Comparison of ENCODE assay signal across 9 cellular contexts in genomic region chr11:128492461-128492860, GRCh38.
DNase-seq lines count a peak whose midpoint lies in the region; ATAC-seq and TF ChIP-seq lines count a peak whose summit lies in the region.
"Had no signal": no experiment of that assay in that cellular context is flagged by ENCODE, and none has a peak within 500 bp of the region (broad histone marks: within the 10 kb centered on the region; RNA-seq: fewer than 3 reads in every experiment).

No MANE protein-coding gene starts in this region.

- peaks cover 7 to 66% (median 32%) of the 10 kb centered on the region in 4 donors for H3K4me1 ChIP-seq in transverse colon
- H3K4me1 ChIP-seq in endodermal cell (ENCODE audit: control insufficient read depth, insufficient read depth, low read length) = peaks cover 10% of the 10 kb centered on the region

- peak overlapping the region; percentile 49 to 63 (median 60) for H3K27ac ChIP-seq in transverse colon
- H3K27ac ChIP-seq in endodermal cell (ENCODE audit: low read depth, low read length) = no peak overlapping the region
- H3K27ac ChIP-seq: HL-60 had no signal

- H3K4me1 Mint-ChIP-seq in activated naive CD4-positive, alpha-beta T cell treated with anti-CD3 and anti-CD28 coated beads, Interleukin-2, amount 50 U/mL, for 24 hours = peaks cover 99% of the 10 kb centered on the region
- peaks cover 86% of the 10 kb centered on the region for H3K4me1 Mint-ChIP-seq in activated B cell treated with CpG ODN at 0.5 μM for 24 hours
- peaks cover 95 to 100% of the 10 kb centered on the region in 2 donors for H3K4me1 Mint-ChIP-seq in immature natural killer cell
- peaks cover 28% of the 10 kb centered on the region for H3K4me1 Mint-ChIP-seq in endodermal cell

- no peak for TF ChIP-seq POLR2A in transverse colon (IDR thresholded peaks at IDR 0.05)

- peak overlapping the region; percentile 74 for H3K4me3 Mint-ChIP-seq in activated naive CD4-positive, alpha-beta T cell treated with anti-CD3 and anti-CD28 coated beads, Interleukin-2, amount 50 U/mL, for 24 hours
- H3K4me3 Mint-ChIP-seq in activated B cell treated with CpG ODN at 0.5 μM for 24 hours (peak overlapping the region; percentile 24), immature natural killer cell (peak overlapping the region; percentile 37 to 73 (median 58)), endodermal cell (no peak overlapping the region)

- WGBS in transverse colon (ENCODE audit: low coverage in 1 of 2), 2 donors = 51 to 69% methylated on average over 2 of the region's 2 CpGs
- 94 to 100% methylated on average over 1 to 2 of the region's 2 CpGs for WGBS in endodermal cell (ENCODE audit: insufficient coverage in 1 of 2, insufficient read length in 1 of 2), 2 experiments

- no peak for TF ChIP-seq EP300 in transverse colon (IDR thresholded peaks at IDR 0.05; ENCODE audit: low read depth)

- H3K27me3 ChIP-seq in transverse colon (no peaks in the 10 kb centered on the region), endodermal cell (ENCODE audit: control insufficient read depth, insufficient read depth, low read length, poor library complexity, severe bottlenecking) (no peaks in the 10 kb centered on the region)

- H3K36me3 ChIP-seq in transverse colon (peaks cover 0 to 6% (median 0%) of the 10 kb centered on the region in 4 donors), endodermal cell (ENCODE audit: control insufficient read depth, insufficient read depth, low read length) (peaks cover 28% of the 10 kb centered on the region)

- no peaks in the 10 kb centered on the region for H3K27me3 Mint-ChIP-seq in activated naive CD4-positive, alpha-beta T cell treated with anti-CD3 and anti-CD28 coated beads, Interleukin-2, amount 50 U/mL, for 24 hours
- H3K27me3 Mint-ChIP-seq in activated B cell treated with CpG ODN at 0.5 μM for 24 hours (no peaks in the 10 kb centered on the region), immature natural killer cell (ENCODE audit: low read depth in 3 of 3) (peaks cover 2 to 4% (median 4%) of the 10 kb centered on the region in 3 donors), endodermal cell (ENCODE audit: insufficient read depth) (no peaks in the 10 kb centered on the region)

- peaks cover 36% of the 10 kb centered on the region for H3K36me3 Mint-ChIP-seq in activated naive CD4-positive, alpha-beta T cell treated with anti-CD3 and anti-CD28 coated beads, Interleukin-2, amount 50 U/mL, for 24 hours
- H3K36me3 Mint-ChIP-seq in activated B cell treated with CpG ODN at 0.5 μM for 24 hours (ENCODE audit: low read depth) (peaks cover 86% of the 10 kb centered on the region), immature natural killer cell (peaks cover 24 to 50% (median 24%) of the 10 kb centered on the region in 3 donors), endodermal cell (ENCODE audit: low read depth) (peaks cover 22% of the 10 kb centered on the region)

- in situ Hi-C loops in transverse colon (cut with MboI; ENCODE audit: low pct_ligation_motif_present in 1 of 4, low pct_unique_long_range_greater_than_20kb in 1 of 4, low sequenced_read_pairs in 3 of 4) = no loop called here

- no peak overlapping the region for H3K9ac ChIP-seq in endodermal cell (ENCODE audit: extremely low read depth, low read length, poor library complexity, severe bottlenecking)

- POLR2A ChIA-PET in activated B cell treated with CpG ODN at 0.5 μM for 24 hours (lab: Charles Lee) = interaction anchor here (1.0 to 2.6 kb wide), 6 partner anchors 10 to 174 kb away, joined by 3 to 11 read pairs (median 5); no protein-coding TSS in a partner anchor

- DNase-seq in activated naive CD4-positive, alpha-beta T cell treated with anti-CD3 and anti-CD28 coated beads, Interleukin-2, amount 50 U/mL, for 16 hours = no peak
- no peak for DNase-seq in activated B cell treated with CpG ODN at 0.5 μM for 24 hours
- no peak for DNase-seq in immature natural killer cell
- DNase-seq in transverse colon = no peak
- DNase-seq in endodermal cell = no peak
- DNase-seq in Kasumi-1 (lab: John Stamatoyannopoulos, UW) = no peak
- no peak for DNase-seq in NCI-H1048 (lab: John Stamatoyannopoulos, UW)

- peak overlapping the region; percentile 98 for H3K27ac Mint-ChIP-seq in activated naive CD4-positive, alpha-beta T cell treated with anti-CD3 and anti-CD28 coated beads, Interleukin-2, amount 50 U/mL, for 24 hours
- H3K27ac Mint-ChIP-seq in activated B cell treated with CpG ODN at 0.5 μM for 24 hours = peak overlapping the region; percentile 88
- H3K27ac Mint-ChIP-seq in immature natural killer cell = peak overlapping the region; percentile 86 to 95 (median 94)
- no peak overlapping the region for H3K27ac Mint-ChIP-seq in endodermal cell

- H3K4me3 ChIP-seq in transverse colon (no peak overlapping the region), endodermal cell (ENCODE audit: low read length) (no peak overlapping the region)

- no peaks in the 10 kb centered on the region for H3K9me3 Mint-ChIP-seq in activated naive CD4-positive, alpha-beta T cell treated with anti-CD3 and anti-CD28 coated beads, Interleukin-2, amount 50 U/mL, for 24 hours
- no peaks in the 10 kb centered on the region for H3K9me3 Mint-ChIP-seq in activated B cell treated with CpG ODN at 0.5 μM for 24 hours
- H3K9me3 Mint-ChIP-seq in immature natural killer cell = no peaks in the 10 kb centered on the region
- H3K9me3 Mint-ChIP-seq in endodermal cell = no peaks in the 10 kb centered on the region

- TF ChIP-seq CTCF in activated B cell treated with CpG ODN at 0.5 μM for 24 hours (IDR thresholded peaks at IDR 0.05) = no peak
- TF ChIP-seq CTCF in transverse colon (IDR thresholded peaks at IDR 0.05) = no peak
- no peak for TF ChIP-seq CTCF in endodermal cell (conservative IDR thresholded peaks at IDR 0.05)

- no peaks in the 10 kb centered on the region for H3K9me3 ChIP-seq in transverse colon
- no peaks in the 10 kb centered on the region for H3K9me3 ChIP-seq in endodermal cell (ENCODE audit: control insufficient read depth, low read length)

- CTCF ChIA-PET in activated B cell treated with CpG ODN at 0.5 μM for 24 hours (lab: Charles Lee) = no interaction called here

- ATAC-seq in activated B cell treated with CpG ODN at 0.5 μM for 24 hours (ENCODE audit: low read depth) = no peak

- intact Hi-C loops in activated B cell treated with CpG ODN at 0.5 μM for 24 hours (cut with micrococcal nuclease) (no loop called here), transverse colon (cut with DNase I; ENCODE audit: low total_unique reads) (no loop called here)
